Comparison of ENCODE assay signal across 1 cellular context in the genomic region with DNA sequence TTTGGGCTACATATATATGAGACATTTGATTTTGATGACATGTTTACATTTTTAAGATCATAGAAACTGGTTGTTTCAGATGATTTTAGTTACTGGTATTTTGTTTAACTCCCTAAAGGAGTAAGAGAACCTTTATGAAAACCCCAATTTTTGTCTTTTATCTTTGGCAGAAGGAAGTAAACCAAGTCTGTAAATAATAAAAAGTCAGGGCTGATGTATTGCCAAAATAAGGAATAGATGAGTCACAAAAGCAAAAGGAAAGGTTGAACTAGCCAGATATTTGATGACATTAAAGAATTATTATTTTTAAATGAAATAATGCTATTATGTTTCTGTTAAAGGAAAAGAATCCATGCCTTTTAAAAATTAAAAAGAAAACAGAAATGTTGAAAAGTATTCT.
TF ChIP-seq lines count a peak whose summit lies in the region.

No MANE protein-coding gene starts in this region.

TF ChIP-seq in A549, 52 proteins besides CTCF, POLR2A, EP300 and RAD21 (continued from another document):
- TF ChIP-seq, protein P1, sequence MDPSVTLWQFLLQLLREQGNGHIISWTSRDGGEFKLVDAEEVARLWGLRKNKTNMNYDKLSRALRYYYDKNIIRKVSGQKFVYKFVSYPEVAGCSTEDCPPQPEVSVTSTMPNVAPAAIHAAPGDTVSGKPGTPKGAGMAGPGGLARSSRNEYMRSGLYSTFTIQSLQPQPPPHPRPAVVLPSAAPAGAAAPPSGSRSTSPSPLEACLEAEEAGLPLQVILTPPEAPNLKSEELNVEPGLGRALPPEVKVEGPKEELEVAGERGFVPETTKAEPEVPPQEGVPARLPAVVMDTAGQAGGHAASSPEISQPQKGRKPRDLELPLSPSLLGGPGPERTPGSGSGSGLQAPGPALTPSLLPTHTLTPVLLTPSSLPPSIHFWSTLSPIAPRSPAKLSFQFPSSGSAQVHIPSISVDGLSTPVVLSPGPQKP (IDR thresholded peaks at IDR 0.05; ENCODE audit: low read depth, low read length): no peak
- no peak for TF ChIP-seq CHD4 (IDR thresholded peaks at IDR 0.05; ENCODE audit: borderline replicate concordance)
- TF ChIP-seq FOSL2 (IDR thresholded peaks at IDR 0.05): no peak
- TF ChIP-seq FOSL2 (CRISPR knock-in tag; IDR thresholded peaks at IDR 0.05): no peak
- no peak for TF ChIP-seq ZC3H11A (IDR thresholded peaks at IDR 0.05)
- no peak for TF ChIP-seq HOXA7 (CRISPR knock-in tag; IDR thresholded peaks at IDR 0.05)
- TF ChIP-seq NFE2L2 (conservative IDR thresholded peaks at IDR 0.05; ENCODE audit: low read length): no peak
- no peak for TF ChIP-seq NR3C1 (IDR thresholded peaks at IDR 0.05)
- TF ChIP-seq, protein P2, sequence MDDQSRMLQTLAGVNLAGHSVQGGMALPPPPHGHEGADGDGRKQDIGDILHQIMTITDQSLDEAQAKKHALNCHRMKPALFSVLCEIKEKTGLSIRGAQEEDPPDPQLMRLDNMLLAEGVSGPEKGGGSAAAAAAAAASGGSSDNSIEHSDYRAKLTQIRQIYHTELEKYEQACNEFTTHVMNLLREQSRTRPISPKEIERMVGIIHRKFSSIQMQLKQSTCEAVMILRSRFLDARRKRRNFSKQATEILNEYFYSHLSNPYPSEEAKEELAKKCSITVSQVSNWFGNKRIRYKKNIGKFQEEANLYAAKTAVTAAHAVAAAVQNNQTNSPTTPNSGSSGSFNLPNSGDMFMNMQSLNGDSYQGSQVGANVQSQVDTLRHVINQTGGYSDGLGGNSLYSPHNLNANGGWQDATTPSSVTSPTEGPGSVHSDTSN (IDR thresholded peaks at IDR 0.05): no peak
- TF ChIP-seq, protein P3, sequence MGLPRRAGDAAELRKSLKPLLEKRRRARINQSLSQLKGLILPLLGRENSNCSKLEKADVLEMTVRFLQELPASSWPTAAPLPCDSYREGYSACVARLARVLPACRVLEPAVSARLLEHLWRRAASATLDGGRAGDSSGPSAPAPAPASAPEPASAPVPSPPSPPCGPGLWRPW (IDR thresholded peaks at IDR 0.05): no peak
- no peak for TF ChIP-seq EHF (CRISPR knock-in tag; IDR thresholded peaks at IDR 0.05)
